In the genomic region with DNA sequence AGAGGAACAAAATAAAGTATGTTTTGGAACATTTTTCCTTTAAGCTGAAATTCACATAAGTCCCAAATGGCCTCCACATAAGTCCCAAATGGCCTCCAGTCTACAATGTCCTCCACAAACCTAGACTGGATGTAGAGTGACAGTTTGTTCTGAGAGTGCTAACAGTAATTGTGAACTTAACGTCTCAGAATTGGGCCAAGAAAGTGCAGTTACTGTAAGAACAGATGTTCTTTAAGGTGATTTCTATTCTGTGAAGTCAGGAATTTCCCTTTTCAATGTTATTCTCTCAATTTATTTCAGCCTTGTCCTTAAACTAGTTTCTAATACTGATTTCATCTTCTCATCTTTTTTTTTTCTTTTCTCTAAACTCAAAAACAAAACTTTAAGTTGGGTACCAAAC, we compare ENCODE assay signal across 17 cellular contexts.
DNase-seq lines count a peak whose midpoint lies in the region; ATAC-seq, FAIRE-seq and TF ChIP-seq lines count a peak whose summit lies in the region.
"Had no signal": no experiment of that assay in that cellular context is flagged by ENCODE, and none has a peak within 500 bp of the region (broad histone marks: within the 10 kb centered on the region; RNA-seq: fewer than 3 reads in every experiment).

No MANE protein-coding gene starts in this region.

- RAD21 ChIA-PET in GM12878 (lab: Charles Lee; ENCODE audit: unreplicated experiment) = interaction anchor here (0.8 kb wide), 1 partner anchor 43 kb away, joined by 3 read pairs; no protein-coding TSS in a partner anchor

- peaks cover 3% of the 10 kb centered on the region; the same call in 1 of the 2 replicates for H3K4me1 ChIP-seq in GM12878 (ENCODE audit: control insufficient read depth, insufficient read depth, low read length)
- H3K4me1 ChIP-seq: BLaER1 had no signal

- H3K27ac ChIP-seq in GM12878 (ENCODE audit: control insufficient read depth, insufficient read depth) = no peak overlapping the region
- H3K27ac ChIP-seq: BLaER1, HL-60, KMS-11 had no signal

- H3K36me3 ChIP-seq in GM12878 (ENCODE audit: control insufficient read depth in 2 of 2, insufficient read depth in 2 of 2, low read length in 1 of 2) = no peaks in the 10 kb centered on the region
- H3K36me3 ChIP-seq: BLaER1 had no signal

- no peaks in the 10 kb centered on the region for H3K27me3 ChIP-seq in GM12878 (replicated peaks in 1 of 2; ENCODE audit: control insufficient read depth in 2 of 2, insufficient read depth in 2 of 2, low read length in 1 of 2)
- H3K27me3 ChIP-seq: BLaER1 had no signal

- POLR2A ChIA-PET in GM12878 (lab: Charles Lee) = interaction anchor here (1.0 kb wide), 1 partner anchor 13 kb away, joined by 3 read pairs; no protein-coding TSS in a partner anchor

- in situ Hi-C loops in GM12878 (cut with MboI) = no loop called here

- TF ChIP-seq RAD21 in GM12878 (IDR thresholded peaks at IDR 0.05; ENCODE audit: insufficient read depth, low read depth, low read length) = no peak

- WGBS in GM12878 (ENCODE audit: insufficient coverage, insufficient replicate concordance, low lambda C conversion rate, missing lambda C conversion rate) = 0% methylated on average over 1 of the region's 1 CpG

- TF ChIP-seq POLR2A in GM12878 (IDR thresholded peaks at IDR 0.05; ENCODE audit: low read depth, low read length) = no peak

- intact Hi-C loops in GM12878 (cut with micrococcal nuclease; ENCODE audit: unreplicated experiment) = no loop called here

- no peak for TF ChIP-seq EP300 in GM12878 (IDR thresholded peaks at IDR 0.05; ENCODE audit: borderline replicate concordance in 1 of 2, control insufficient read depth in 1 of 2, low read depth in 2 of 2, low read length in 2 of 2)

- no peak overlapping the region; the same call in 1 of the 2 replicates for H2AFZ ChIP-seq in GM12878 (ENCODE audit: control insufficient read depth, low read depth, low read length)

- no peaks in the 10 kb centered on the region for H3K9me3 ChIP-seq in GM12878 (replicated peaks; ENCODE audit: control insufficient read depth, insufficient read depth, low read length)
- H3K9me3 ChIP-seq: BLaER1 had no signal

- no TSS peak for BruUV-seq in GM12878 (replicated peaks; lab: Mats Ljungman, UMichigan)

- DNase-seq in GM10266 (ENCODE audit: extremely low spot score) (peak; percentile 3), GM12878 (ENCODE audit: low read depth, low spot score) (peak; percentile 1)
- DNase-seq in stimulated activated CD4-positive, alpha-beta T cell treated with anti-CD3 and anti-CD28 coated beads, Interleukin-12 subunit alpha, Interleukin-12 subunit beta, amount 100 ng/mL, for 4 hours = no peak
- no peak for DNase-seq in stimulated activated naive CD4-positive, alpha-beta T cell (lab: John Stamatoyannopoulos, UW)
- DNase-seq: 8988T; Calu3; CD8-positive, alpha-beta T cell; DMS79 treated with DMSO at 0.1 percent for 48 hours; GOT3; H7 had no signal

- SMC1A ChIA-PET in GM12878 (lab: Charles Lee; ENCODE audit: uncharacterized antibody, unreplicated experiment) = interaction anchor here (0.6 to 1.6 kb wide), 10 partner anchors 13 to 40 kb away, joined by 3 to 9 read pairs (median 3); no protein-coding TSS in a partner anchor

- H3K79me2 ChIP-seq in GM12878 (ENCODE audit: control insufficient read depth, insufficient read depth, low read length) = no peaks in the 10 kb centered on the region

- H3K4me3 ChIP-seq in GM12878 = no peak overlapping the region
- H3K4me3 ChIP-seq: BLaER1 had no signal

- H3K4me2 ChIP-seq in GM12878 (ENCODE audit: control insufficient read depth, insufficient read depth) = peak overlapping the region; percentile 3; the same call in 1 of the 2 replicates
- H3K4me2 ChIP-seq: BLaER1, KMS-11 had no signal

- CTCF ChIA-PET in GM12878 (lab: Yijun Ruan, JAX) = interaction anchor here (0.8 to 1.1 kb wide), 3 partner anchors 10 to 41 kb away, joined by 3 to 6 read pairs (median 3); no protein-coding TSS in a partner anchor

- no peak overlapping the region for H3K9ac ChIP-seq in GM12878 (ENCODE audit: control insufficient read depth, insufficient read depth, low read length)
- H3K9ac ChIP-seq: BLaER1, KMS-11 had no signal

- ATAC-seq in GM18858 (IDR thresholded peaks at IDR 0.05; ENCODE audit: unreplicated experiment) (peak; percentile 54), GM21786 (IDR thresholded peaks at IDR 0.05; ENCODE audit: unreplicated experiment) (peak; percentile 30), GM12878 (peak; percentile 76), GM21381 (IDR thresholded peaks at IDR 0.05; ENCODE audit: unreplicated experiment) (no peak), HG02840 (IDR thresholded peaks at IDR 0.05; ENCODE audit: low FRiP score, unreplicated experiment) (no peak)
- ATAC-seq: CD8-positive, alpha-beta T cell had no signal

- no peaks in the 10 kb centered on the region for H4K20me1 ChIP-seq in GM12878 (ENCODE audit: control insufficient read depth, insufficient read depth)
- H4K20me1 ChIP-seq: BLaER1 had no signal

- no peak for TF ChIP-seq CTCF in GM10266 (IDR thresholded peaks at IDR 0.05; ENCODE audit: control insufficient read depth, insufficient read depth, low read depth, missing control alignments)
- no peak for TF ChIP-seq CTCF in GM12878 (IDR thresholded peaks at IDR 0.05 in 2 of 3, conservative IDR thresholded peaks at IDR 0.05 in 1 of 3; ENCODE audit: control insufficient read depth in 2 of 3, extremely low read depth in 1 of 3, insufficient read depth in 1 of 3, low read depth in 3 of 3, low read length in 3 of 3)

- FAIRE-seq in GM12878 (lab: Jason Lieb, UNC) = no peak

TF ChIP-seq in GM12878, 131 proteins besides CTCF, POLR2A, EP300 and RAD21:
- TF ChIP-seq BRCA1 (IDR thresholded peaks at IDR 0.05; ENCODE audit: low read depth, low read length) = no peak
- no peak for TF ChIP-seq MTA3 (IDR thresholded peaks at IDR 0.05; ENCODE audit: borderline replicate concordance, low read length)
- TF ChIP-seq, protein P1, sequence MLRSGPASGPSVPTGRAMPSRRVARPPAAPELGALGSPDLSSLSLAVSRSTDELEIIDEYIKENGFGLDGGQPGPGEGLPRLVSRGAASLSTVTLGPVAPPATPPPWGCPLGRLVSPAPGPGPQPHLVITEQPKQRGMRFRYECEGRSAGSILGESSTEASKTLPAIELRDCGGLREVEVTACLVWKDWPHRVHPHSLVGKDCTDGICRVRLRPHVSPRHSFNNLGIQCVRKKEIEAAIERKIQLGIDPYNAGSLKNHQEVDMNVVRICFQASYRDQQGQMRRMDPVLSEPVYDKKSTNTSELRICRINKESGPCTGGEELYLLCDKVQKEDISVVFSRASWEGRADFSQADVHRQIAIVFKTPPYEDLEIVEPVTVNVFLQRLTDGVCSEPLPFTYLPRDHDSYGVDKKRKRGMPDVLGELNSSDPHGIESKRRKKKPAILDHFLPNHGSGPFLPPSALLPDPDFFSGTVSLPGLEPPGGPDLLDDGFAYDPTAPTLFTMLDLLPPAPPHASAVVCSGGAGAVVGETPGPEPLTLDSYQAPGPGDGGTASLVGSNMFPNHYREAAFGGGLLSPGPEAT (IDR thresholded peaks at IDR 0.05; ENCODE audit: low read depth) = peak; percentile 19; the same call in 1 of the 2 replicates

Comparison
In these comparisons a context has a peak if more than half of its experiments do, and no peak if none do; other contexts are left out.
1. DNase-seq: peak in GM10266 (single experiment) and GM12878 (single experiment); none in stimulated activated CD4-positive, alpha-beta T cell treated with anti-CD3 and anti-CD28 coated beads, Interleukin-12 subunit alpha, Interleukin-12 subunit beta, amount 100 ng/mL, for 4 hours (single experiment) and stimulated activated naive CD4-positive, alpha-beta T cell (0 of 6).
2. ATAC-seq: peak in GM18858 (single experiment), GM21786 (single experiment) and GM12878 (single experiment); none in GM21381 (single experiment) and HG02840 (single experiment).